1 cellular context compared by ENCODE assay signal in the genomic region with DNA sequence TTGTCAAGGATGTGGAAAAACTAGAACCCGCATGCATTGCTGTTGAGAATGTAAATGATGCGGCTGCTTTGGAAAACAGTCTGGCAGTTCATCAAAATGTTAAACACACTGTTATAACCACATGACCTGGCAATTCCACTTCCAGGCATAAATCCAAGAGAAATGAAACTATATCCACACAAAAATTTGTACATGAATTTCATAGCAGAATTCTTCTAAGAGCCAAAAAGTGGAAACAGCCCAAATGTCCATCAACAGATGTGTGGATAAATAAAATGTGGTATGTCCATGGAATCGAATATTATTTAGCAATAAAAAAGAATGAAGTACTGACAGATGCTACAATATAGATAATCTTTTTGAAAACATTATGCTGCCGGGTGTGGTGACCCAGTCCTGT.
TF ChIP-seq lines count a peak whose summit lies in the region.

No MANE protein-coding gene starts in this region.

TF ChIP-seq in SK-N-SH, 30 proteins besides CTCF, POLR2A, EP300 and RAD21 (continued from another document):
- TF ChIP-seq, protein P1, sequence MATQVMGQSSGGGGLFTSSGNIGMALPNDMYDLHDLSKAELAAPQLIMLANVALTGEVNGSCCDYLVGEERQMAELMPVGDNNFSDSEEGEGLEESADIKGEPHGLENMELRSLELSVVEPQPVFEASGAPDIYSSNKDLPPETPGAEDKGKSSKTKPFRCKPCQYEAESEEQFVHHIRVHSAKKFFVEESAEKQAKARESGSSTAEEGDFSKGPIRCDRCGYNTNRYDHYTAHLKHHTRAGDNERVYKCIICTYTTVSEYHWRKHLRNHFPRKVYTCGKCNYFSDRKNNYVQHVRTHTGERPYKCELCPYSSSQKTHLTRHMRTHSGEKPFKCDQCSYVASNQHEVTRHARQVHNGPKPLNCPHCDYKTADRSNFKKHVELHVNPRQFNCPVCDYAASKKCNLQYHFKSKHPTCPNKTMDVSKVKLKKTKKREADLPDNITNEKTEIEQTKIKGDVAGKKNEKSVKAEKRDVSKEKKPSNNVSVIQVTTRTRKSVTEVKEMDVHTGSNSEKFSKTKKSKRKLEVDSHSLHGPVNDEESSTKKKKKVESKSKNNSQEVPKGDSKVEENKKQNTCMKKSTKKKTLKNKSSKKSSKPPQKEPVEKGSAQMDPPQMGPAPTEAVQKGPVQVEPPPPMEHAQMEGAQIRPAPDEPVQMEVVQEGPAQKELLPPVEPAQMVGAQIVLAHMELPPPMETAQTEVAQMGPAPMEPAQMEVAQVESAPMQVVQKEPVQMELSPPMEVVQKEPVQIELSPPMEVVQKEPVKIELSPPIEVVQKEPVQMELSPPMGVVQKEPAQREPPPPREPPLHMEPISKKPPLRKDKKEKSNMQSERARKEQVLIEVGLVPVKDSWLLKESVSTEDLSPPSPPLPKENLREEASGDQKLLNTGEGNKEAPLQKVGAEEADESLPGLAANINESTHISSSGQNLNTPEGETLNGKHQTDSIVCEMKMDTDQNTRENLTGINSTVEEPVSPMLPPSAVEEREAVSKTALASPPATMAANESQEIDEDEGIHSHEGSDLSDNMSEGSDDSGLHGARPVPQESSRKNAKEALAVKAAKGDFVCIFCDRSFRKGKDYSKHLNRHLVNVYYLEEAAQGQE (IDR thresholded peaks at IDR 0.05; ENCODE audit: low read depth, low read length) = no peak
- TF ChIP-seq RCOR1 (IDR thresholded peaks at IDR 0.05; ENCODE audit: low read length) = no peak
